1 cellular context compared by ENCODE assay signal in genomic region chr2:12715258-12715865, GRCh38.
TF ChIP-seq lines count a peak whose summit lies in the region.

No MANE protein-coding gene starts in this region.

TF ChIP-seq in SK-N-SH treated with all-trans-retinoic acid at 6 μM for 48 hours, 23 proteins besides CTCF, POLR2A, EP300 and RAD21 (continued from another document):
- no peak for TF ChIP-seq PATZ1 (CRISPR knock-in tag; IDR thresholded peaks at IDR 0.05; ENCODE audit: borderline replicate concordance)
- no peak for TF ChIP-seq PPARA (CRISPR knock-in tag; IDR thresholded peaks at IDR 0.05; ENCODE audit: borderline replicate concordance)
- TF ChIP-seq, protein P1, sequence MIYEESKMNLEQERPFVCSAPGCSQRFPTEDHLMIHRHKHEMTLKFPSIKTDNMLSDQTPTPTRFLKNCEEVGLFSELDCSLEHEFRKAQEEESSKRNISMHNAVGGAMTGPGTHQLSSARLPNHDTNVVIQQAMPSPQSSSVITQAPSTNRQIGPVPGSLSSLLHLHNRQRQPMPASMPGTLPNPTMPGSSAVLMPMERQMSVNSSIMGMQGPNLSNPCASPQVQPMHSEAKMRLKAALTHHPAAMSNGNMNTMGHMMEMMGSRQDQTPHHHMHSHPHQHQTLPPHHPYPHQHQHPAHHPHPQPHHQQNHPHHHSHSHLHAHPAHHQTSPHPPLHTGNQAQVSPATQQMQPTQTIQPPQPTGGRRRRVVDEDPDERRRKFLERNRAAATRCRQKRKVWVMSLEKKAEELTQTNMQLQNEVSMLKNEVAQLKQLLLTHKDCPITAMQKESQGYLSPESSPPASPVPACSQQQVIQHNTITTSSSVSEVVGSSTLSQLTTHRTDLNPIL (CRISPR knock-in tag; IDR thresholded peaks at IDR 0.05; ENCODE audit: low read depth): no peak
- TF ChIP-seq TSHZ2 (CRISPR knock-in tag; IDR thresholded peaks at IDR 0.05): no peak
- no peak for TF ChIP-seq ZFP30 (CRISPR knock-in tag; IDR thresholded peaks at IDR 0.05)
TF ChIP-seq in SK-N-SH treated with all-trans-retinoic acid at 6 μM for 48 hours: peak in this region for 0.
